In genomic region chr16:4538067-4538385, GRCh38 we compare ENCODE assay signal across 8 cellular contexts.
DNase-seq lines count a peak whose midpoint lies in the region; ATAC-seq and TF ChIP-seq lines count a peak whose summit lies in the region.

No MANE protein-coding gene starts in this region.

- in situ Hi-C loops in GM13977 (cut with MboI; ENCODE audit: low pct_unique_long_range_greater_than_20kb, low sequenced_read_pairs, unreplicated experiment): no loop called here

- DNase-seq in DMS53 (lab: John Stamatoyannopoulos, UW): peak; percentile 53
- DNase-seq in DMS53 treated with DMSO at 0.1 percent for 48 hours (lab: John Stamatoyannopoulos, UW; ENCODE audit: unreplicated experiment): no peak
- DNase-seq in activated naive CD8-positive, alpha-beta T cell treated with anti-CD3 and anti-CD28 coated beads, Interleukin-2, amount 50 U/mL, for 16 hours (ENCODE audit: low read depth, low spot score): peak; percentile 3
- peak in 1 of 2 donors; percentile 28 for DNase-seq in stimulated activated effector memory CD8-positive, alpha-beta T cell treated with anti-CD3 and anti-CD28 coated beads, Interleukin-12 subunit alpha, Interleukin-12 subunit beta, amount 100 ng/mL, for 72 hours (ENCODE audit: low spot score in 2 of 2)
- DNase-seq in AG08395 (ENCODE audit: low spot score): no peak
- DNase-seq in GM13977 (ENCODE audit: low spot score): no peak

- H3K36me3 Mint-ChIP-seq in stimulated activated effector memory CD8-positive, alpha-beta T cell treated with anti-CD3 and anti-CD28 coated beads, Interleukin-12 subunit alpha, Interleukin-12 subunit beta, amount 100 ng/mL, for 72 hours: peaks cover 11% of the 10 kb centered on the region

- peaks cover 40% of the 10 kb centered on the region for H3K4me1 Mint-ChIP-seq in stimulated activated effector memory CD8-positive, alpha-beta T cell treated with anti-CD3 and anti-CD28 coated beads, Interleukin-12 subunit alpha, Interleukin-12 subunit beta, amount 100 ng/mL, for 72 hours

- H3K4me3 Mint-ChIP-seq in stimulated activated effector memory CD8-positive, alpha-beta T cell treated with anti-CD3 and anti-CD28 coated beads, Interleukin-12 subunit alpha, Interleukin-12 subunit beta, amount 100 ng/mL, for 72 hours: peak overlapping the region; percentile 75

- H3K27ac Mint-ChIP-seq in stimulated activated effector memory CD8-positive, alpha-beta T cell treated with anti-CD3 and anti-CD28 coated beads, Interleukin-12 subunit alpha, Interleukin-12 subunit beta, amount 100 ng/mL, for 72 hours: no peak overlapping the region

- no peaks in the 10 kb centered on the region for H3K36me3 ChIP-seq in iPS-18a (ENCODE audit: control insufficient read depth, low read depth, low read length)

- TF ChIP-seq CTCF in GM13977 (IDR thresholded peaks at IDR 0.05; ENCODE audit: extremely low read depth, insufficient read depth, missing control alignments): no peak

- no peak overlapping the region for H3K27ac ChIP-seq in iPS-18a (ENCODE audit: low read length)

- peak overlapping the region; percentile 80 for H3K4me3 ChIP-seq in iPS-18a (ENCODE audit: low read length)

- peak overlapping the region; percentile 73 for H3K9ac ChIP-seq in iPS-18a (ENCODE audit: low read length)

- peaks cover 9% of the 10 kb centered on the region for H3K4me1 ChIP-seq in iPS-18a (ENCODE audit: control insufficient read depth, low read depth, low read length)

- peaks cover 13% of the 10 kb centered on the region for H3K9me3 ChIP-seq in iPS-18a (ENCODE audit: control insufficient read depth, low read depth, low read length)

- ATAC-seq in HG03045 (IDR thresholded peaks at IDR 0.05; ENCODE audit: unreplicated experiment): peak; percentile 25
- ATAC-seq in stimulated activated effector memory CD8-positive, alpha-beta T cell treated with anti-CD3 and anti-CD28 coated beads, Interleukin-12 subunit alpha, Interleukin-12 subunit beta, amount 100 ng/mL, for 72 hours: peak; percentile 65

- H3K9me3 Mint-ChIP-seq in stimulated activated effector memory CD8-positive, alpha-beta T cell treated with anti-CD3 and anti-CD28 coated beads, Interleukin-12 subunit alpha, Interleukin-12 subunit beta, amount 100 ng/mL, for 72 hours: peaks cover 5% of the 10 kb centered on the region

- H3K27me3 ChIP-seq in iPS-18a (ENCODE audit: control insufficient read depth, insufficient read depth, low read length): peaks cover 13% of the 10 kb centered on the region

Comparison
In these comparisons a context has a peak if more than half of its experiments do, and no peak if none do; other contexts are left out.
1. DNase-seq: peak in DMS53 (single experiment) and activated naive CD8-positive, alpha-beta T cell treated with anti-CD3 and anti-CD28 coated beads, Interleukin-2, amount 50 U/mL, for 16 hours (single experiment); none in DMS53 treated with DMSO at 0.1 percent for 48 hours (single experiment), AG08395 (single experiment) and GM13977 (single experiment).